1 cellular context compared by ENCODE assay signal in genomic region chr19:13152854-13153626, GRCh38.
TF ChIP-seq lines count a peak whose summit lies in the region.

No MANE protein-coding gene starts in this region.

TF ChIP-seq in HepG2, 621 proteins besides CTCF, POLR2A, EP300 and RAD21 (continued from another document and continues in another):
- peak; percentile 61 for TF ChIP-seq ATF2 (CRISPR knock-in tag; IDR thresholded peaks at IDR 0.05)
- peak; percentile 42; the same call in 1 of the 2 replicates for TF ChIP-seq MXD4 (CRISPR knock-in tag; IDR thresholded peaks at IDR 0.05)
- TF ChIP-seq ZNF678 (CRISPR knock-in tag; IDR thresholded peaks at IDR 0.05): no peak
- no peak for TF ChIP-seq THAP8 (CRISPR knock-in tag; IDR thresholded peaks at IDR 0.05; ENCODE audit: borderline replicate concordance)
- TF ChIP-seq SIN3A (IDR thresholded peaks at IDR 0.05; ENCODE audit: borderline replicate concordance, low read depth, low read length): peak; percentile 77; the same call in 1 of the 2 replicates
- TF ChIP-seq EEA1 (CRISPR knock-in tag; IDR thresholded peaks at IDR 0.05; ENCODE audit: borderline replicate concordance): peak; percentile 31; the same call in 1 of the 2 replicates
- peak; percentile 16; the same call in 1 of the 2 replicates for TF ChIP-seq HNF4G (IDR thresholded peaks at IDR 0.05; ENCODE audit: borderline replicate concordance, low read depth, low read length)
- TF ChIP-seq HNF4G (CRISPR knock-in tag; IDR thresholded peaks at IDR 0.05; ENCODE audit: borderline replicate concordance, low read depth): no peak
- 0 out of 2 replicates have a peak, but pooled peaks have one; percentile 47 for TF ChIP-seq CSRNP1 (CRISPR knock-in tag; IDR thresholded peaks at IDR 0.05)
- no peak for TF ChIP-seq CHD2 (IDR thresholded peaks at IDR 0.05; ENCODE audit: low read depth, low read length)
- TF ChIP-seq YEATS4 (CRISPR knock-in tag; IDR thresholded peaks at IDR 0.05; ENCODE audit: borderline replicate concordance): 0 out of 2 replicates have a peak, but pooled peaks have one; percentile 8
- TF ChIP-seq E2F1 (CRISPR knock-in tag; IDR thresholded peaks at IDR 0.05): peak; percentile 70
- peak; percentile 56; the same call in 1 of the 2 replicates for TF ChIP-seq MEF2D (CRISPR knock-in tag; IDR thresholded peaks at IDR 0.05)
- TF ChIP-seq CBFB (CRISPR knock-in tag; IDR thresholded peaks at IDR 0.05): no peak; the same call in 1 of the 2 replicates
- TF ChIP-seq TMF1 (CRISPR knock-in tag; IDR thresholded peaks at IDR 0.05; ENCODE audit: low read depth): no peak
- TF ChIP-seq ZMYM2 (CRISPR knock-in tag; IDR thresholded peaks at IDR 0.05): no peak
- TF ChIP-seq NFKB2 (CRISPR knock-in tag; IDR thresholded peaks at IDR 0.05; ENCODE audit: borderline replicate concordance): peak; percentile 89
- no peak for TF ChIP-seq NFE2L2 (IDR thresholded peaks at IDR 0.05; ENCODE audit: low read length)
- peak; percentile 53; the same call in 1 of the 2 replicates for TF ChIP-seq ZNF816 (CRISPR knock-in tag; IDR thresholded peaks at IDR 0.05; ENCODE audit: borderline replicate concordance)
- TF ChIP-seq NR2F1 (CRISPR knock-in tag; IDR thresholded peaks at IDR 0.05): no peak
- no peak; the same call in 1 of the 2 replicates for TF ChIP-seq ZNF629 (CRISPR knock-in tag; conservative IDR thresholded peaks at IDR 0.05)
- TF ChIP-seq SOX13 (IDR thresholded peaks at IDR 0.05): no peak
- no peak for TF ChIP-seq SOX13 (CRISPR knock-in tag; conservative IDR thresholded peaks at IDR 0.05 in 1 of 2, IDR thresholded peaks at IDR 0.05 in 1 of 2)
- TF ChIP-seq CREB1 (IDR thresholded peaks at IDR 0.05): peak; percentile 100
- peak; percentile 96 for TF ChIP-seq CREB1 (CRISPR knock-in tag; IDR thresholded peaks at IDR 0.05)
- TF ChIP-seq HIVEP1 (CRISPR knock-in tag; IDR thresholded peaks at IDR 0.05): peak; percentile 65; the same call in 1 of the 2 replicates
- TF ChIP-seq HDAC6 (IDR thresholded peaks at IDR 0.05; ENCODE audit: low read depth, low read length): no peak
- no peak for TF ChIP-seq TBX3 (IDR thresholded peaks at IDR 0.05; ENCODE audit: borderline replicate concordance)
- TF ChIP-seq RBM39 (IDR thresholded peaks at IDR 0.05; ENCODE audit: low read depth, low read length, poor library complexity, severe bottlenecking): peak; percentile 15
- TF ChIP-seq SNRNP70 (IDR thresholded peaks at IDR 0.05; ENCODE audit: low read depth, low read length): no peak
- no peak for TF ChIP-seq ZMAT5 (CRISPR knock-in tag; IDR thresholded peaks at IDR 0.05; ENCODE audit: borderline replicate concordance, low read depth)
- TF ChIP-seq ZNF441 (CRISPR knock-in tag; IDR thresholded peaks at IDR 0.05; ENCODE audit: borderline replicate concordance): no peak; the same call in 1 of the 2 replicates
- no peak; the same call in 1 of the 2 replicates for TF ChIP-seq KDM2A (CRISPR knock-in tag; IDR thresholded peaks at IDR 0.05; ENCODE audit: borderline replicate concordance, low read depth)
- TF ChIP-seq KMT2B (CRISPR knock-in tag; IDR thresholded peaks at IDR 0.05): no peak
- no peak for TF ChIP-seq HNF1B (CRISPR knock-in tag; IDR thresholded peaks at IDR 0.05)
- TF ChIP-seq ZNF44 (CRISPR knock-in tag; IDR thresholded peaks at IDR 0.05): no peak; the same call in 1 of the 2 replicates
- TF ChIP-seq ZNF460 (CRISPR knock-in tag; IDR thresholded peaks at IDR 0.05; ENCODE audit: borderline replicate concordance): no peak
- TF ChIP-seq ZNF788 (CRISPR knock-in tag; IDR thresholded peaks at IDR 0.05; ENCODE audit: borderline replicate concordance): peak; percentile 70; the same call in 1 of the 2 replicates
- TF ChIP-seq ZNF703 (CRISPR knock-in tag; IDR thresholded peaks at IDR 0.05; ENCODE audit: borderline replicate concordance): no peak
- TF ChIP-seq FOXP4 (CRISPR knock-in tag; IDR thresholded peaks at IDR 0.05): peak; percentile 54; the same call in 1 of the 2 replicates
- TF ChIP-seq DPF2 (CRISPR knock-in tag; IDR thresholded peaks at IDR 0.05; ENCODE audit: borderline replicate concordance, low read depth): no peak
- peak; percentile 59; the same call in 1 of the 2 replicates for TF ChIP-seq ZMAT3 (CRISPR knock-in tag; conservative IDR thresholded peaks at IDR 0.05)
- no peak for TF ChIP-seq NFE2L1 (CRISPR knock-in tag; IDR thresholded peaks at IDR 0.05; ENCODE audit: borderline replicate concordance)
- no peak for TF ChIP-seq HMG20A (CRISPR knock-in tag; IDR thresholded peaks at IDR 0.05; ENCODE audit: borderline replicate concordance)
- TF ChIP-seq ZNF335 (CRISPR knock-in tag; IDR thresholded peaks at IDR 0.05): 0 out of 2 replicates have a peak, but pooled peaks have one; percentile 65
- TF ChIP-seq MTF1 (CRISPR knock-in tag; IDR thresholded peaks at IDR 0.05): no peak
- no peak; the same call in 1 of the 2 replicates for TF ChIP-seq KDM4B (CRISPR knock-in tag; IDR thresholded peaks at IDR 0.05)
- TF ChIP-seq ZNF761 (CRISPR knock-in tag; conservative IDR thresholded peaks at IDR 0.05): no peak
- no peak for TF ChIP-seq HOMEZ (CRISPR knock-in tag; IDR thresholded peaks at IDR 0.05; ENCODE audit: low read depth)
- TF ChIP-seq KLF13 (CRISPR knock-in tag; IDR thresholded peaks at IDR 0.05): no peak
- TF ChIP-seq RBFOX2 (IDR thresholded peaks at IDR 0.05; ENCODE audit: low read depth, low read length): peak; percentile 97
- TF ChIP-seq HNRNPH1 (optimal IDR thresholded peaks at IDR 0.05; ENCODE audit: low read depth, low read length): peak; percentile 15
- TF ChIP-seq ZNF567 (CRISPR knock-in tag; IDR thresholded peaks at IDR 0.05; ENCODE audit: borderline replicate concordance): 0 out of 2 replicates have a peak, but pooled peaks have one; percentile 77
- TF ChIP-seq ZBTB8A (CRISPR knock-in tag; IDR thresholded peaks at IDR 0.05; ENCODE audit: borderline replicate concordance, low read depth): no peak
- TF ChIP-seq SP5 (CRISPR knock-in tag; IDR thresholded peaks at IDR 0.05; ENCODE audit: borderline replicate concordance, low read depth): no peak
- TF ChIP-seq KDM1A (CRISPR knock-in tag; IDR thresholded peaks at IDR 0.05): no peak
- no peak for TF ChIP-seq CENPT (CRISPR knock-in tag; IDR thresholded peaks at IDR 0.05; ENCODE audit: low read depth)
- TF ChIP-seq ZSCAN31 (CRISPR knock-in tag; IDR thresholded peaks at IDR 0.05; ENCODE audit: low read depth): peak; percentile 54; the same call in 1 of the 2 replicates
- no peak for TF ChIP-seq GTF3A (CRISPR knock-in tag; conservative IDR thresholded peaks at IDR 0.05)
- no peak for TF ChIP-seq ZC3H4 (CRISPR knock-in tag; IDR thresholded peaks at IDR 0.05; ENCODE audit: borderline replicate concordance)
- no peak for TF ChIP-seq ZNF615 (CRISPR knock-in tag; IDR thresholded peaks at IDR 0.05; ENCODE audit: borderline replicate concordance)
- no peak for TF ChIP-seq ZXDC (CRISPR knock-in tag; IDR thresholded peaks at IDR 0.05)
- TF ChIP-seq CEBPB (IDR thresholded peaks at IDR 0.05; ENCODE audit: borderline replicate concordance, low read depth, low read length): no peak
- no peak for TF ChIP-seq ARHGAP35 (CRISPR knock-in tag; IDR thresholded peaks at IDR 0.05; ENCODE audit: borderline replicate concordance)
- no peak for TF ChIP-seq SMC3 (IDR thresholded peaks at IDR 0.05; ENCODE audit: low read length)
